8 cellular contexts compared by ENCODE assay signal in the genomic region with DNA sequence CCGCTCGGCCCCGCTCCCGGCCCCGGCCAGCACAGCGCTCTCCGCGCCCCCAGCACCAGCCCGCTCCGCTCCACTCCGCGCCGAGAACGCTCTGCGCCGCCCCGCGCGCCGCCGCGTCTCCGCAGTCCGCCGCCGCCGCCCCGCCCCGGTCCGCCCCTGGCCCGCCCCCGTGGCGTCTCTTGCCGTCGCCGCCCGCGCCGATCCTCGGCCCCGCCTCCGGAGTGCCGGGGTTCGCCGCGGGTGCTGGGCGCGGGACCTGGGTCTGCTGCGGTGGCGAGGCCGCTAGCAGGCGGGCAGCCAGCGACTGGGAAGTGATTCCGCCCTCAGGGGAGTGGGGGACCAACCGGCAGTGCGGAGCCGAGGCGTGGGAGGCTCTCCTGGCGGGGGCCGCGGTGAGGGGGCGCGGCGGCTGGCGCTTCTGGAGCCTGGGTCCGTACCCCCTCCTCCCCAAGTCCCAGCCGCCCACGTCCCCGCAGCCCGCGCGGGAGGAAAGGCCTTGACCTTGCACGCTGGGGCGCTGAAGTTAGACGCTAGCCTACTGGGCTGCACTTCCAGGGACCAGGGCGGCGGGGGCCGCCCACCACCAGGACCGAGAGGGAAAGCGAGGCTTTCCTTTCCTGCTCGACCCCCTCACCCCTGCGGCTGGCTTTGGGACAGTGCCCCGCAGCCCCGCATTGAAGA. TPM values are rescaled to one million over a fixed set of nuclear protein-coding genes. Genes with fewer than 3 reads are reported as not detected.
DNase-seq lines count a peak whose midpoint lies in the region; ATAC-seq, FAIRE-seq and TF ChIP-seq lines count a peak whose summit lies in the region.

A gene with protein sequence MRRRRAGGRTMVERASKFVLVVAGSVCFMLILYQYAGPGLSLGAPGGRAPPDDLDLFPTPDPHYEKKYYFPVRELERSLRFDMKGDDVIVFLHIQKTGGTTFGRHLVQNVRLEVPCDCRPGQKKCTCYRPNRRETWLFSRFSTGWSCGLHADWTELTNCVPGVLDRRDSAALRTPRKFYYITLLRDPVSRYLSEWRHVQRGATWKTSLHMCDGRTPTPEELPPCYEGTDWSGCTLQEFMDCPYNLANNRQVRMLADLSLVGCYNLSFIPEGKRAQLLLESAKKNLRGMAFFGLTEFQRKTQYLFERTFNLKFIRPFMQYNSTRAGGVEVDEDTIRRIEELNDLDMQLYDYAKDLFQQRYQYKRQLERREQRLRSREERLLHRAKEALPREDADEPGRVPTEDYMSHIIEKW (minus strand): TSS at position 93 of the 681 bp plus-strand sequence. CDS start 305 bp downstream, outside the sequence.

- no peaks in the 10 kb centered on the region for H3K9me3 ChIP-seq in A673 (ENCODE audit: low read depth, low read length, poor library complexity, severe bottlenecking)
- no peaks in the 10 kb centered on the region for H3K9me3 ChIP-seq in keratinocyte (ENCODE audit: control insufficient read depth, low read depth, low read length)

- peak within 1 kb of the TSS; percentile 82 for H2AFZ ChIP-seq in keratinocyte (ENCODE audit: control insufficient read depth, low read length)

- dilution Hi-C loops in keratinocyte (cut with MboI; ENCODE audit: extremely low pct_ligation_motif_present, low sequenced_read_pairs) = no loop called here

- peak; percentile 91 for DNase-seq in A673 (ENCODE audit: low spot score)
- DNase-seq in NCI-H2227 treated with DMSO at 0.1 percent for 48 hours (lab: John Stamatoyannopoulos, UW) = peak; percentile 78
- DNase-seq in activated CD4-positive, CD25-positive, alpha-beta regulatory T cell treated with anti-CD3 and anti-CD28 coated beads, Interleukin-2, amount 50 U/mL, for 72 hours = peak; percentile 87
- DNase-seq in central memory CD8-positive, alpha-beta T cell (ENCODE audit: low spot score in 2 of 2) = peak; percentile 80 to 84
- no peak for DNase-seq in keratinocyte (ENCODE audit: low read depth, low spot score)
- peak; percentile 70 to 87 (median 82) for DNase-seq in stimulated activated CD4-positive, alpha-beta T cell treated with anti-CD3 and anti-CD28 coated beads, Interleukin-12 subunit alpha, Interleukin-12 subunit beta, amount 100 ng/mL, for 48 hours (ENCODE audit: low read depth in 2 of 3, low spot score in 1 of 3)

- TF ChIP-seq CTCF in A673 (conservative IDR thresholded peaks at IDR 0.05; ENCODE audit: low read depth, low read length) (no peak), keratinocyte (optimal IDR thresholded peaks at IDR 0.05 in 1 of 3, IDR thresholded peaks at IDR 0.05 in 1 of 3, conservative IDR thresholded peaks at IDR 0.05 in 1 of 3; ENCODE audit: extremely low read depth in 1 of 3, insufficient read depth in 2 of 3, low read length in 3 of 3) (no peak)

- peak within 1 kb of the TSS; percentile 84 for H3K4me3 Mint-ChIP-seq in central memory CD8-positive, alpha-beta T cell

- H3K36me3 ChIP-seq in A673 (ENCODE audit: insufficient read depth, low read length, poor library complexity, severe bottlenecking) (peaks cover 3% of the 10 kb centered on the region), keratinocyte (ENCODE audit: control insufficient read depth in 2 of 2, extremely low read depth in 1 of 2, insufficient read depth in 2 of 2, low read length in 2 of 2) (peaks cover 0 to 10% of the 10 kb centered on the region in 2 experiments)

- peaks cover 9% of the 10 kb centered on the region for H3K27me3 Mint-ChIP-seq in central memory CD8-positive, alpha-beta T cell

- H3K4me3 ChIP-seq in A673 (ENCODE audit: low read depth, low read length, poor library complexity, severe bottlenecking) = peak within 1 kb of the TSS; percentile 90
- H3K4me3 ChIP-seq in keratinocyte (ENCODE audit: control insufficient read depth in 2 of 3, extremely low read depth in 1 of 3, insufficient read depth in 2 of 3, low read depth in 1 of 3, low read length in 3 of 3) = peak within 1 kb of the TSS; percentile 69 to 93 (median 69)

- H3K9me3 Mint-ChIP-seq in central memory CD8-positive, alpha-beta T cell = no peaks in the 10 kb centered on the region

- ATAC-seq in GM18520 (IDR thresholded peaks at IDR 0.05; ENCODE audit: unreplicated experiment) (peak; percentile 58), HG03045 (IDR thresholded peaks at IDR 0.05; ENCODE audit: unreplicated experiment) (peak; percentile 72)
- peak; percentile 84 for ATAC-seq in central memory CD8-positive, alpha-beta T cell (replicated peaks; ENCODE audit: extremely low read depth, poor library complexity, severe bottlenecking)

- no peak for FAIRE-seq in keratinocyte (lab: Jason Lieb, UNC)

- BruUV-seq in A673 (replicated peaks; lab: Mats Ljungman, UMichigan) = no TSS peak

- intact Hi-C loops in A673 (cut with micrococcal nuclease; ENCODE audit: unreplicated experiment) = loop anchor here (10.0 kb wide), 1 partner anchor 254 kb away; no protein-coding TSS in a partner anchor

- POLR2A ChIA-PET in A673 (lab: Charles Lee; ENCODE audit: low non-redundant PET) = no interaction called here

- CTCF ChIA-PET in A673 (lab: Charles Lee) = no interaction called here

- peaks cover 2% of the 10 kb centered on the region for H3K36me3 Mint-ChIP-seq in central memory CD8-positive, alpha-beta T cell (ENCODE audit: insufficient read depth)

- H4K20me1 ChIP-seq in keratinocyte (ENCODE audit: control insufficient read depth, extremely low read depth, insufficient read depth, low read length) = peaks cover 31% of the 10 kb centered on the region

- H3K4me2 ChIP-seq in keratinocyte (ENCODE audit: control insufficient read depth, extremely low read depth, insufficient read depth, low read depth, low read length) = peak within 1 kb of the TSS; percentile 71

- H3K4me1 ChIP-seq in A673 (ENCODE audit: insufficient read depth, low read length, poor library complexity, severe bottlenecking) (peaks cover 53% of the 10 kb centered on the region), keratinocyte (ENCODE audit: control insufficient read depth, extremely low read depth, insufficient read depth, low read length) (peaks cover 14% of the 10 kb centered on the region)

- peaks cover 39% of the 10 kb centered on the region for H3K79me2 ChIP-seq in keratinocyte (ENCODE audit: control insufficient read depth, insufficient read depth, low read length)

- H3K27me3 ChIP-seq in A673 (replicated peaks; ENCODE audit: insufficient read depth, low read depth, low read length, poor library complexity) = no peaks in the 10 kb centered on the region
- H3K27me3 ChIP-seq in keratinocyte (ENCODE audit: control insufficient read depth, extremely low read depth, insufficient read depth, low read length) = no peaks in the 10 kb centered on the region

- H3K9me1 ChIP-seq in keratinocyte (ENCODE audit: control insufficient read depth, extremely low read depth, insufficient read depth, low read length) = no peaks in the 10 kb centered on the region

- peak within 1 kb of the TSS; percentile 41 for H3K27ac Mint-ChIP-seq in central memory CD8-positive, alpha-beta T cell (ENCODE audit: low read depth)

- H3K4me1 Mint-ChIP-seq in central memory CD8-positive, alpha-beta T cell = peaks cover 46% of the 10 kb centered on the region

- H3K9ac ChIP-seq in keratinocyte (ENCODE audit: control insufficient read depth, extremely low read depth, insufficient read depth, low read length) = peak within 1 kb of the TSS; percentile 60

- H3K27ac ChIP-seq in A673 (ENCODE audit: low read depth, low read length, poor library complexity, severe bottlenecking) (peak within 1 kb of the TSS; percentile 82), keratinocyte (ENCODE audit: control insufficient read depth, insufficient read depth, low read length) (no peak within 1 kb of the TSS)

RNA-seq across cellular contexts. Expression of the gene that starts here (rescaled TPM):
- total RNA-seq in A673 (2021) = 56.7 and 63.3 TPM in 2 replicates
- 6.3 to 10.1 TPM (median 9.2 TPM) in 3 replicates for polyA plus RNA-seq in keratinocyte
- 6.5 TPM for polyA plus RNA-seq in keratinocyte (2011; ENCODE audit: low read depth)
- polyA plus RNA-seq in keratinocyte (2011; cell fraction: cytosol; rRNA removed) = 4.5 and 10.8 TPM in 2 replicates
- polyA plus RNA-seq in keratinocyte (2011; cell fraction: nucleus; rRNA removed) = 11.0 and 15.0 TPM in 2 replicates
- polyA plus RNA-seq in keratinocyte (2012; ENCODE audit: low replicate concordance) = 11.0 and 20.8 TPM in 2 replicates
- 10.4 to 23.9 TPM (median 14.1 TPM) in 3 replicates for polyA minus RNA-seq in keratinocyte
- 30.3 TPM for polyA minus RNA-seq in keratinocyte (2011; cell fraction: cytosol; rRNA and poly(A)+ RNA removed)
- 17.5 and 18.5 TPM in 2 replicates for polyA minus RNA-seq in keratinocyte (2011; cell fraction: nucleus; rRNA and poly(A)+ RNA removed)
